ENCODE assay signal across 22 cellular contexts in the genomic region with DNA sequence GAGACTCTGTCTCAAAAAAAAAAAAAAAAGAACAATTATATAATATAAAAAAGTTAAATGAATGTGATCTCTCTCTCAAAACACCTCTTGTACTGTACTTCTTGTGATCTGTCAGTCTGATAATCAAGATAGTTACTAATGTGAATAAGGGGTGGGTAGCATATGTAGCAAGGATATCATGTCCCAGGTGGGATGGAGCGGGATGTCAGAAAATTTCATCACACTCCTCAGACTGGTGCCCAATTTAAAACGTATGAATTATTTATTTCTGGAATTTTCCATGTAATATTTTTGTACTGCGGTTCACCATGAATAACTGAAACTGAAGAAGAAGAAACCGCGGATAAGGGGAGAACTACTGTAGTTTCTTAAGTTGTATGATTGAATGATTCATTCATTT.
"Had no signal": no experiment of that assay in that cellular context is flagged by ENCODE, and none has a peak within 500 bp of the region (broad histone marks: within the 10 kb centered on the region; RNA-seq: fewer than 3 reads in every experiment).

No MANE protein-coding gene starts in this region.

- H3K27me3 Mint-ChIP-seq: activated naive CD8-positive, alpha-beta T cell treated with anti-CD3 and anti-CD28 coated beads, Interleukin-2, amount 10 ng/mL, durations not matched to agents 7 days and 5 days had no signal

- H3K27ac Mint-ChIP-seq: activated naive CD8-positive, alpha-beta T cell treated with anti-CD3 and anti-CD28 coated beads, Interleukin-2, amount 10 ng/mL, durations not matched to agents 7 days and 5 days; neural progenitor cell had no signal

- ATAC-seq: left lung, lower lobe of right lung, natural killer cell, right lobe of liver, upper lobe of right lung had no signal

- H3K9me3 Mint-ChIP-seq: activated naive CD8-positive, alpha-beta T cell treated with anti-CD3 and anti-CD28 coated beads, Interleukin-2, amount 10 ng/mL, durations not matched to agents 7 days and 5 days; natural killer cell had no signal

- DNase-seq: activated CD4-positive, alpha-beta T cell treated with anti-CD3 and anti-CD28 coated beads for 4 hours; activated CD4-positive, alpha-beta T cell treated with anti-CD3 and anti-CD28 coated beads, Interleukin-2, amount 50 U/mL, for 4 hours; activated naive CD8-positive, alpha-beta T cell treated with anti-CD3 and anti-CD28 coated beads, Interleukin-2, amount 10 ng/mL, durations not matched to agents 7 days and 5 days; amniotic stem cell; central memory CD4-positive, alpha-beta T cell; dermis blood vessel endothelial cell; effector CD4-positive, alpha-beta T cell; esophagus squamous epithelium; foreskin melanocyte; left lung; lower lobe of right lung; mesenchymal stem cell; natural killer cell; occipital lobe; right lobe of liver; stimulated activated CD4-positive, alpha-beta T cell treated with anti-CD3 and anti-CD28 coated beads, Interleukin-12 subunit alpha, Interleukin-12 subunit beta, amount 100 ng/mL, for 4 hours; stimulated activated CD4-positive, alpha-beta T cell treated with anti-CD3 and anti-CD28 coated beads, Interleukin-4, amount 100 ng/mL, for 1 hour; stomach; T-helper 1 cell; tibial artery; upper lobe of right lung had no signal

- H3K36me3 Mint-ChIP-seq: natural killer cell had no signal

- H3K4me3 Mint-ChIP-seq: activated naive CD8-positive, alpha-beta T cell treated with anti-CD3 and anti-CD28 coated beads, Interleukin-2, amount 10 ng/mL, durations not matched to agents 7 days and 5 days; natural killer cell; neural progenitor cell had no signal
